In genomic region chr20:840858-841567, GRCh38 we compare ENCODE assay signal across 8 cellular contexts.
DNase-seq lines count a peak whose midpoint lies in the region; ATAC-seq lines count a peak whose summit lies in the region.

No MANE protein-coding gene starts in this region.

- peaks cover 8% of the 10 kb centered on the region for H3K36me3 Mint-ChIP-seq in T-helper 2 cell treated with Interferon-gamma antibody and Interleukin-4, amounts not matched to agents 5 μg/mL and 100 μg/mL, for 36 hours (ENCODE audit: low read depth)

- peaks cover 30% of the 10 kb centered on the region for H3K4me1 Mint-ChIP-seq in T-helper 2 cell treated with Interferon-gamma antibody and Interleukin-4, amounts not matched to agents 5 μg/mL and 100 μg/mL, for 36 hours (ENCODE audit: low read depth)

- H3K9me3 Mint-ChIP-seq in T-helper 2 cell treated with Interferon-gamma antibody and Interleukin-4, amounts not matched to agents 5 μg/mL and 100 μg/mL, for 36 hours: no peaks in the 10 kb centered on the region

- H3K4me3 Mint-ChIP-seq in T-helper 2 cell treated with Interferon-gamma antibody and Interleukin-4, amounts not matched to agents 5 μg/mL and 100 μg/mL, for 36 hours: peak overlapping the region; percentile 59

- H3K27me3 Mint-ChIP-seq in T-helper 2 cell treated with Interferon-gamma antibody and Interleukin-4, amounts not matched to agents 5 μg/mL and 100 μg/mL, for 36 hours (ENCODE audit: low read depth): no peaks in the 10 kb centered on the region

- no peak for DNase-seq in T-helper 2 cell treated with Interferon-gamma antibody and Interleukin-4, amounts not matched to agents 5 μg/mL and 100 μg/mL, for 36 hours (ENCODE audit: low spot score)
- DNase-seq in T-helper 2 cell: no peak
- DNase-seq in activated naive CD4-positive, alpha-beta T cell treated with anti-CD3 and anti-CD28 coated beads, Interleukin-2, amount 50 U/mL, for 16 hours: peak; percentile 26
- peak; percentile 66 for DNase-seq in iPS-NIHi11 (ENCODE audit: low spot score)
- peak; percentile 42 for DNase-seq in stimulated activated naive CD8-positive, alpha-beta T cell treated with anti-CD3 and anti-CD28 coated beads, Interleukin-15, Interleukin-2, amounts not matched to agents 100 U/mL and 50 U/mL, for 24 hours
- DNase-seq in RPMI8226: no peak
- DNase-seq in NCI-H446 (lab: John Stamatoyannopoulos, UW): no peak
- DNase-seq in NCI-H774 (lab: John Stamatoyannopoulos, UW): no peak

- no peak overlapping the region for H3K27ac Mint-ChIP-seq in T-helper 2 cell treated with Interferon-gamma antibody and Interleukin-4, amounts not matched to agents 5 μg/mL and 100 μg/mL, for 36 hours

- ATAC-seq in stimulated activated naive CD8-positive, alpha-beta T cell treated with anti-CD3 and anti-CD28 coated beads, Interleukin-15, Interleukin-2, amounts not matched to agents 100 U/mL and 50 U/mL, for 24 hours: no peak

Comparison
In these comparisons a context has a peak if more than half of its experiments do, and no peak if none do; other contexts are left out.
1. DNase-seq: peak in activated naive CD4-positive, alpha-beta T cell treated with anti-CD3 and anti-CD28 coated beads, Interleukin-2, amount 50 U/mL, for 16 hours (single experiment), iPS-NIHi11 (single experiment) and stimulated activated naive CD8-positive, alpha-beta T cell treated with anti-CD3 and anti-CD28 coated beads, Interleukin-15, Interleukin-2, amounts not matched to agents 100 U/mL and 50 U/mL, for 24 hours (single experiment); none in T-helper 2 cell treated with Interferon-gamma antibody and Interleukin-4, amounts not matched to agents 5 μg/mL and 100 μg/mL, for 36 hours (single experiment), T-helper 2 cell (0 of 5), RPMI8226 (single experiment), NCI-H446 (0 of 2) and NCI-H774 (single experiment).